ENCODE assay signal across 22 cellular contexts in genomic region chr2:132605236-132606180, GRCh38.
"Had no signal": no experiment of that assay in that cellular context is flagged by ENCODE, and none has a peak within 500 bp of the region (broad histone marks: within the 10 kb centered on the region; RNA-seq: fewer than 3 reads in every experiment).

No MANE protein-coding gene starts in this region.

- H3K36me3 ChIP-seq: MG63 had no signal

- H3K27ac ChIP-seq: KMS-11, PC-9 had no signal

- H3K4me3 ChIP-seq: MG63, PC-9 had no signal

- H3K27me3 ChIP-seq: MG63 had no signal

- H3K4me2 ChIP-seq: KMS-11, PC-9 had no signal

- DNase-seq: activated B cell treated with CpG ODN at 0.5 μM for 24 hours; activated CD4-positive, alpha-beta T cell treated with anti-CD3 and anti-CD28 coated beads for 1 hour; activated CD4-positive, alpha-beta T cell treated with anti-CD3 and anti-CD28 coated beads, Interleukin-2, amount 10 ng/mL, durations not matched to agents 24 days and 14 days; activated CD4-positive, alpha-beta T cell treated with anti-CD3 and anti-CD28 coated beads, Interleukin-2, amount 50 U/mL, for 48 hours; activated gamma-delta T cell; activated naive CD4-positive, alpha-beta T cell treated with anti-CD3 and anti-CD28 coated beads for 36 hours; activated naive CD8-positive, alpha-beta T cell treated with anti-CD3 and anti-CD28 coated beads for 36 hours; activated T-cell treated with anti-CD3 and anti-CD28 coated beads, Interleukin-2, amount 50 U/mL, for 4 hours; anterior cingulate cortex; caudate nucleus; MG63; MV-4-11; NCI-H1105; NCI-H1436; NCI-H1694 treated with DMSO at 0.1 percent for 48 hours; NCI-H2081; NCI-H524; PC-9; SHP77 treated with DMSO at 0.1 percent for 48 hours; T-helper 17 cell; T-helper 9 cell had no signal

- ATAC-seq: activated T-cell treated with anti-CD3 and anti-CD28 coated beads, Interleukin-2, amount 50 U/mL, for 4 hours; T-helper 17 cell had no signal

- H3K9ac ChIP-seq: KMS-11 had no signal

- H3K9me3 ChIP-seq: MG63 had no signal

- H2AFZ ChIP-seq: PC-9 had no signal
